Comparison of ENCODE assay signal across 21 cellular contexts in the genomic region with DNA sequence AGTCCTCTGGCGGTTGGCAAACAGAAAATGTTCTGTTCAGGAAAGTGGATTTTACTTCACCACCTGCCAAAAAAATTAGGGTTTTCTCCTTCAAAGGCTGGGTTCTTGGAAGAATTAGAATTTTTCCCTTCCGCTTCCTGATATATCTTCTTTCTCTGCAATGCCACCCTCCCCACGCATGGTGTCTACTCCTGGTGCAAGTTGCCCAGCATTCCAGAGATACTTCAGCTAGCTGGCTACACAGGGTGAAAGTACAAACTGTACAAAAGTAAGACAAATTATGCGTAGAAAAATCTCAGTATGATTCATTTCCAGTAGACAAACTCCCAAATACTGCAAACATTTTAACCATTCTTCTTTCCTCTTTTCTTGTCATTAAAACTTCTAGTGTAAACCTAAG.
"Had no signal": no experiment of that assay in that cellular context is flagged by ENCODE, and none has a peak within 500 bp of the region (broad histone marks: within the 10 kb centered on the region; RNA-seq: fewer than 3 reads in every experiment).

No MANE protein-coding gene starts in this region.

- H3K27ac ChIP-seq: dorsolateral prefrontal cortex, gastrocnemius medialis, pancreas, right lobe of liver, skin epidermis, transverse colon had no signal

- H3K36me3 ChIP-seq: gastrocnemius medialis, pancreas, right lobe of liver, thoracic aorta, transverse colon had no signal

- ATAC-seq: esophagus mucosa; gastrocnemius medialis; left ventricle myocardium superior; mucosa of descending colon; natural killer cell; right lobe of liver; stimulated activated naive B cell treated with anti-CD40 and anti-IgM and Interleukin-4, amounts not matched to agents 10 μg/mL and 1 μg/mL and 100 μg/mL, for 72 hours; stimulated activated naive CD8-positive, alpha-beta T cell treated with anti-CD3 and anti-CD28 coated beads, Interleukin-15, amount 100 ng/mL, for 72 hours had no signal

- DNase-seq: cortex of kidney; dorsolateral prefrontal cortex; effector CD8-positive, alpha-beta T cell; gastrocnemius medialis; glutamatergic neuron; immature natural killer cell; left cardiac atrium; left ventricle myocardium superior; mucosa of descending colon; natural killer cell; pancreas; right lobe of liver; stimulated activated CD4-positive, alpha-beta T cell treated with anti-CD3 and anti-CD28 coated beads, Interleukin-2, amount 100 ng/mL, for 24 hours; stimulated activated CD4-positive, alpha-beta T cell treated with anti-CD3 and anti-CD28 coated beads, Interleukin-4, amount 100 ng/mL, for 4 hours; stimulated activated naive B cell treated with anti-CD40 and anti-IgM and Interleukin-4, amounts not matched to agents 10 μg/mL and 1 μg/mL and 100 μg/mL, for 72 hours; stimulated activated naive CD8-positive, alpha-beta T cell treated with anti-CD3 and anti-CD28 coated beads, Interleukin-15, amount 100 ng/mL, for 72 hours; transverse colon had no signal

- H3K4me3 ChIP-seq: dorsolateral prefrontal cortex, gastrocnemius medialis, lung, mucosa of descending colon, pancreas, right lobe of liver, skin epidermis, thoracic aorta, transverse colon had no signal

- H3K4me1 ChIP-seq: gastrocnemius medialis, pancreas, right lobe of liver, transverse colon had no signal

- H3K9me3 ChIP-seq: gastrocnemius medialis, pancreas, right lobe of liver had no signal

- H3K27me3 ChIP-seq: dorsolateral prefrontal cortex, gastrocnemius medialis, right lobe of liver, transverse colon had no signal
